ENCODE assay signal across 8 cellular contexts in genomic region chr2:107688135-107688534, GRCh38.
"Had no signal": no experiment of that assay in that cellular context is flagged by ENCODE, and none has a peak within 500 bp of the region (broad histone marks: within the 10 kb centered on the region; RNA-seq: fewer than 3 reads in every experiment).

No MANE protein-coding gene starts in this region.

- H3K9me3 Mint-ChIP-seq: HFFc6 had no signal

- H3K27ac ChIP-seq: HL-60 had no signal

- H3K4me1 ChIP-seq: HAP-1 had no signal

- H3K4me3 Mint-ChIP-seq: HFFc6, IgD-negative memory B cell had no signal

- H3K4me3 ChIP-seq: HAP-1 had no signal

- H3K9me3 ChIP-seq: HAP-1 had no signal

- ATAC-seq: HCT116 had no signal

- H3K27me3 Mint-ChIP-seq: IgD-negative memory B cell had no signal

- DNase-seq: GOT3, H7, HFFc6, KG1 had no signal

- H3K36me3 ChIP-seq: HAP-1 had no signal

- H3K27ac Mint-ChIP-seq: HFFc6, IgD-negative memory B cell had no signal

- H3K4me1 Mint-ChIP-seq: IgD-negative memory B cell had no signal

- H3K36me3 Mint-ChIP-seq: IgD-negative memory B cell had no signal
